23 cellular contexts compared by ENCODE assay signal in the genomic region with DNA sequence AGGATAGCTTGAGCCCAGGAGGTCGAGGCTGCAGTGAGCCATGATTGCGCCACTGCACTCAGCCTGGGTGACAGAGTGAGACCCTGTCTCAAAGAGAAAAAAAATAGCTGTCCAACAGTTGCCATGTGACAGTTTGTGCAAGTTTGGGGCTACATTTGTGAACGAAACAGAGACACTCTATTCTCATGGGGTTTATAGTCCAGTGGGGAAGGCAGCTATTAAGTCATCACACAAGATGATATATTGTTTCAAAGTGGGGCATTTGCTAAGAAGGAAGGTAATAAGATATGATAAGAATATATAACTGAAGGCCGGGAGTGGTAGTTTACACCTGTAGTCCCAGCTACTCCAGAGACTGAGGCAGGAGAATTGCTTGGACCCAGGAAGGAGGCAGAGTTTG.
A peak's percentile ranks its signal among the peaks of the same experiment; 100 is the strongest.
DNase-seq lines count a peak whose midpoint lies in the region; TF ChIP-seq lines count a peak whose summit lies in the region.
"Had no signal": no experiment of that assay in that cellular context is flagged by ENCODE, and none has a peak within 500 bp of the region (broad histone marks: within the 10 kb centered on the region; RNA-seq: fewer than 3 reads in every experiment).

No MANE protein-coding gene starts in this region.

- H3K4me1 Mint-ChIP-seq in brain: peaks cover 68% of the 10 kb centered on the region

- no peak overlapping the region for H2BK5ac ChIP-seq in neuronal stem cell (ENCODE audit: low read length)

- no peak overlapping the region for H2BK120ac ChIP-seq in neuronal stem cell (ENCODE audit: low read depth, low read length)

- no peak overlapping the region for H3K14ac ChIP-seq in neuronal stem cell (ENCODE audit: low read length)

- H3K27ac Mint-ChIP-seq in brain: peak overlapping the region in 2 of 5 experiments; percentile 24 to 25
- H3K27ac Mint-ChIP-seq: CD14-positive monocyte; CD4-positive, alpha-beta memory T cell; CD4-positive, CD25-positive, alpha-beta regulatory T cell; CD8-positive, alpha-beta memory T cell had no signal

- H3K9ac ChIP-seq in neuronal stem cell (ENCODE audit: low read depth, low read length, poor library complexity): peak overlapping the region; percentile 27
- H3K9ac ChIP-seq: BLaER1 had no signal

- no peak overlapping the region for H2AFZ ChIP-seq in neuronal stem cell (ENCODE audit: low read length)

- H4K91ac ChIP-seq in neuronal stem cell (ENCODE audit: low read depth, low read length, poor library complexity): no peak overlapping the region

- H3K4me3 ChIP-seq in HEK293 (ENCODE audit: low read depth, low read length) (no peak overlapping the region), neuronal stem cell (ENCODE audit: low read length in 2 of 2) (no peak overlapping the region)
- H3K4me3 ChIP-seq: BLaER1, GM12878 had no signal

- POLR2A ChIA-PET in HEK293 (lab: Yijun Ruan, JAX): interaction anchor here (0.5 to 0.7 kb wide), 2 partner anchors 31 to 466 kb away, joined by 5 to 7 read pairs; no protein-coding TSS in a partner anchor

- DNase-seq in neuronal stem cell (ENCODE audit: low spot score) (no peak), GM20000 (ENCODE audit: low spot score) (no peak), 8988T (no peak)
- DNase-seq: ACHN; BE2C; C1 segment of cervical spinal cord; CD4-positive, alpha-beta memory T cell; CD4-positive, CD25-positive, alpha-beta regulatory T cell; CD8-positive, alpha-beta memory T cell; COR-L47; DMS 273 treated with DMSO at 0.1 percent for 48 hours; DMS153; DMS53; DMS79; DND-41; EL; GDM1 had no signal

- H3K36me3 Mint-ChIP-seq in brain: peaks cover 15% of the 10 kb centered on the region
- H3K36me3 Mint-ChIP-seq: CD14-positive monocyte; CD4-positive, CD25-positive, alpha-beta regulatory T cell; CD8-positive, alpha-beta memory T cell had no signal

- H3K79me1 ChIP-seq in neuronal stem cell (ENCODE audit: low read depth, low read length): no peaks in the 10 kb centered on the region

- no peak overlapping the region for H3K18ac ChIP-seq in neuronal stem cell (ENCODE audit: low read length)

- H3K4me3 Mint-ChIP-seq in brain: peak overlapping the region; percentile 10 to 68 (median 59)
- H3K4me3 Mint-ChIP-seq: CD14-positive monocyte; CD4-positive, alpha-beta memory T cell; CD4-positive, CD25-positive, alpha-beta regulatory T cell; CD8-positive, alpha-beta memory T cell had no signal

- peaks cover 4% of the 10 kb centered on the region for H3K27me3 Mint-ChIP-seq in brain

- no peak overlapping the region for H2BK12ac ChIP-seq in neuronal stem cell (ENCODE audit: low read length)

- no CpG with 5 or more reads among the region's 4 CpGs for WGBS in neuronal stem cell (ENCODE audit: extremely low coverage in 2 of 2, insufficient read length in 2 of 2, insufficient replicate concordance in 1 of 2), 2 donors

- CTCF ChIA-PET in HEK293 (lab: Yijun Ruan, JAX): no interaction called here

- no peak overlapping the region for H4K8ac ChIP-seq in neuronal stem cell (ENCODE audit: low read depth, low read length)

- H3K9me3 ChIP-seq in HEK293 (ENCODE audit: control insufficient read depth, insufficient read depth, low read depth, low read length) (no peaks in the 10 kb centered on the region), neuronal stem cell (replicated peaks in 1 of 2; ENCODE audit: control insufficient read depth in 2 of 2, insufficient read depth in 1 of 2, low read depth in 1 of 2, low read length in 2 of 2) (no peaks in the 10 kb centered on the region)
- H3K9me3 ChIP-seq: BE2C, BLaER1 had no signal

- no peaks in the 10 kb centered on the region for H3K9me3 Mint-ChIP-seq in brain
- H3K9me3 Mint-ChIP-seq: CD4-positive, alpha-beta memory T cell; CD4-positive, CD25-positive, alpha-beta regulatory T cell; CD8-positive, alpha-beta memory T cell had no signal

- no peak overlapping the region for H2BK15ac ChIP-seq in neuronal stem cell (ENCODE audit: low read length)

- H3K36me3 ChIP-seq in HEK293 (ENCODE audit: control insufficient read depth in 2 of 2, insufficient read depth in 1 of 2, low read length in 2 of 2): no peaks in the 10 kb centered on the region
- no peaks in the 10 kb centered on the region for H3K36me3 ChIP-seq in neuronal stem cell (replicated peaks in 1 of 2; ENCODE audit: control insufficient read depth in 2 of 2, insufficient read depth in 2 of 2, low read length in 2 of 2)
- H3K36me3 ChIP-seq: BE2C, BLaER1 had no signal

- H3K4ac ChIP-seq in neuronal stem cell (ENCODE audit: low read length): no peak overlapping the region

- no peak for TF ChIP-seq CTCF in HEK293 (tag by site-specific recombination; IDR thresholded peaks at IDR 0.05)
- no peak for TF ChIP-seq CTCF in brain (conservative IDR thresholded peaks at IDR 0.05)
- no peak for TF ChIP-seq CTCF in GM20000 (IDR thresholded peaks at IDR 0.05; ENCODE audit: extremely low read depth, missing control alignments)

- no peak overlapping the region for H3K4me2 ChIP-seq in neuronal stem cell (ENCODE audit: insufficient read depth, low read length, poor library complexity, severe bottlenecking)
- H3K4me2 ChIP-seq: BLaER1 had no signal

- no peak overlapping the region for H3K23ac ChIP-seq in neuronal stem cell (ENCODE audit: low read depth, low read length, poor library complexity)

- H3K4me1 ChIP-seq in HEK293 (ENCODE audit: control insufficient read depth, insufficient read depth, low read length): 0 out of 2 replicates have a peak, but pooled peaks cover 7% of the 10 kb centered on the region
- H3K4me1 ChIP-seq in neuronal stem cell (ENCODE audit: control insufficient read depth in 2 of 2, insufficient read depth in 1 of 2, low read depth in 1 of 2, low read length in 2 of 2): peaks cover 3 to 4% of the 10 kb centered on the region in 2 donors

- no peak overlapping the region for H2AK5ac ChIP-seq in neuronal stem cell (ENCODE audit: low read depth, low read length)

- H3K27me3 ChIP-seq in neuronal stem cell (ENCODE audit: control insufficient read depth in 3 of 3, insufficient read depth in 3 of 3, low read depth in 1 of 3, low read length in 3 of 3): no peaks in the 10 kb centered on the region

- H3K27ac ChIP-seq in HEK293 (ENCODE audit: extremely low read depth, low read depth, low read length) (no peak overlapping the region), neuronal stem cell (replicated peaks; ENCODE audit: low read length) (no peak overlapping the region)
- H3K27ac ChIP-seq: 22Rv1, BLaER1 had no signal

TF ChIP-seq in HEK293, 187 proteins besides CTCF, POLR2A, EP300 and RAD21 (continues in another document):
- TF ChIP-seq PRDM10 (tag by site-specific recombination; IDR thresholded peaks at IDR 0.05) (no peak), ZBTB44 (tag by site-specific recombination; IDR thresholded peaks at IDR 0.05) (no peak), SP7 (tag by site-specific recombination; IDR thresholded peaks at IDR 0.05) (peak; percentile 50; the same call in 1 of the 2 replicates), TRIM28 (IDR thresholded peaks at IDR 0.05; ENCODE audit: borderline replicate concordance, low read length) (no peak), PBX3 (CRISPR knock-in tag; IDR thresholded peaks at IDR 0.05) (no peak), ZNF670 (tag by site-specific recombination; IDR thresholded peaks at IDR 0.05; ENCODE audit: low read depth) (no peak), ZNF335 (tag by site-specific recombination; conservative IDR thresholded peaks at IDR 0.05) (0 out of 2 replicates have a peak, but pooled peaks have one; percentile 16)
